In genomic region chr17:81062014-81062413, GRCh38 we compare ENCODE assay signal across 15 cellular contexts. TPM values are rescaled to one million over a fixed set of nuclear protein-coding genes. Genes with fewer than 3 reads are reported as not detected.
DNase-seq lines count a peak whose midpoint lies in the region; ATAC-seq and TF ChIP-seq lines count a peak whose summit lies in the region.
"Had no signal": no experiment of that assay in that cellular context is flagged by ENCODE, and none has a peak within 500 bp of the region (broad histone marks: within the 10 kb centered on the region; RNA-seq: fewer than 3 reads in every experiment).

No MANE protein-coding gene starts in this region.

- peaks cover 1% of the 10 kb centered on the region for H3K27me3 Mint-ChIP-seq in dendritic cell treated with granulocyte-macrophage colony-stimulating factor and Interleukin-4, amounts not matched to agents 40 ng/mL and 50 ng/mL, for 4 days
- peaks cover 6% of the 10 kb centered on the region for H3K27me3 Mint-ChIP-seq in nephron progenitor cell (ENCODE audit: low read depth, poor library complexity)
- H3K27me3 Mint-ChIP-seq: CD4-positive, alpha-beta memory T cell had no signal

- H3K9me3 Mint-ChIP-seq in dendritic cell treated with granulocyte-macrophage colony-stimulating factor and Interleukin-4, amounts not matched to agents 40 ng/mL and 50 ng/mL, for 4 days: no peaks in the 10 kb centered on the region
- H3K9me3 Mint-ChIP-seq in nephron progenitor cell: no peaks in the 10 kb centered on the region
- H3K9me3 Mint-ChIP-seq: CD4-positive, alpha-beta memory T cell; HFFc6 had no signal

- peak overlapping the region; percentile 17 for H3K27ac Mint-ChIP-seq in dendritic cell treated with granulocyte-macrophage colony-stimulating factor and Interleukin-4, amounts not matched to agents 40 ng/mL and 50 ng/mL, for 4 days
- peak overlapping the region; percentile 58 for H3K27ac Mint-ChIP-seq in nephron progenitor cell
- H3K27ac Mint-ChIP-seq: CD4-positive, alpha-beta memory T cell; HFFc6 had no signal

- no peak for DNase-seq in nephron progenitor cell
- DNase-seq in hepatic stellate cell (ENCODE audit: low spot score): no peak
- no peak for DNase-seq in SK-N-DZ (ENCODE audit: low spot score)
- no peak for DNase-seq in RKO (ENCODE audit: low spot score)
- DNase-seq: BE2C; CD4-positive, alpha-beta memory T cell; DMS153; DMS79 treated with DMSO at 0.1 percent for 48 hours; EL; HFFc6 had no signal

- intact Hi-C loops in dendritic cell treated with granulocyte-macrophage colony-stimulating factor and Interleukin-4, amounts not matched to agents 40 ng/mL and 50 ng/mL, for 4 days (cut with micrococcal nuclease): no loop called here

- peaks cover 91% of the 10 kb centered on the region for H3K36me3 Mint-ChIP-seq in dendritic cell treated with granulocyte-macrophage colony-stimulating factor and Interleukin-4, amounts not matched to agents 40 ng/mL and 50 ng/mL, for 4 days (ENCODE audit: low read depth)
- H3K36me3 Mint-ChIP-seq in nephron progenitor cell (ENCODE audit: low read depth): peaks cover 30% of the 10 kb centered on the region
- H3K36me3 Mint-ChIP-seq: CD4-positive, alpha-beta memory T cell had no signal

- H3K4me3 Mint-ChIP-seq in dendritic cell treated with granulocyte-macrophage colony-stimulating factor and Interleukin-4, amounts not matched to agents 40 ng/mL and 50 ng/mL, for 4 days: no peak overlapping the region
- no peak overlapping the region for H3K4me3 Mint-ChIP-seq in nephron progenitor cell
- H3K4me3 Mint-ChIP-seq: CD4-positive, alpha-beta memory T cell; HFFc6 had no signal

- TF ChIP-seq CTCF in VCaP (conservative IDR thresholded peaks at IDR 0.05): no peak
- TF ChIP-seq CTCF in nephron progenitor cell (IDR thresholded peaks at IDR 0.05): no peak

- ATAC-seq in HG02973 (IDR thresholded peaks at IDR 0.05; ENCODE audit: unreplicated experiment): no peak
- ATAC-seq: A549 had no signal

- peak overlapping the region; percentile 40 for H3K27ac ChIP-seq in VCaP
- H3K27ac ChIP-seq: A549, C4-2B had no signal

- H3K4me1 Mint-ChIP-seq in dendritic cell treated with granulocyte-macrophage colony-stimulating factor and Interleukin-4, amounts not matched to agents 40 ng/mL and 50 ng/mL, for 4 days (ENCODE audit: low read depth): peaks cover 57% of the 10 kb centered on the region
- H3K4me1 Mint-ChIP-seq in nephron progenitor cell: peaks cover 41% of the 10 kb centered on the region

RNA-seq across cellular contexts. Expression of gene BAIAP2, which starts 27.1 kb away (rescaled TPM):
- polyA plus RNA-seq in SK-N-DZ (2014; cell fraction: cytosol; rRNA removed): 26.1 and 29.6 TPM in 2 replicates
- 37.3 and 59.3 TPM in 2 replicates for polyA plus RNA-seq in SK-N-DZ (2014; cell fraction: nucleus; rRNA removed)
